Comparison of ENCODE assay signal across 1 cellular context in genomic region chr19:38081547-38082255, GRCh38.
TF ChIP-seq lines count a peak whose summit lies in the region.

No MANE protein-coding gene starts in this region.

TF ChIP-seq in GM12878, 131 proteins besides CTCF, POLR2A, EP300 and RAD21 (continued from another document):
- TF ChIP-seq E4F1 (IDR thresholded peaks at IDR 0.05; ENCODE audit: borderline replicate concordance, partially characterized antibody) (no peak), JUND (IDR thresholded peaks at IDR 0.05; ENCODE audit: low read depth, low read length) (no peak), CEBPB (IDR thresholded peaks at IDR 0.05; ENCODE audit: borderline replicate concordance in 1 of 2, low read depth in 2 of 2, low read length in 2 of 2) (no peak)
